In genomic region chr17:64972611-64973010, GRCh38 we compare ENCODE assay signal across 9 cellular contexts.
"Had no signal": no experiment of that assay in that cellular context is flagged by ENCODE, and none has a peak within 500 bp of the region (broad histone marks: within the 10 kb centered on the region; RNA-seq: fewer than 3 reads in every experiment).

No MANE protein-coding gene starts in this region.

- H3K4me3 Mint-ChIP-seq: activated naive CD4-positive, alpha-beta T cell treated with anti-CD3 and anti-CD28 coated beads, Interleukin-2, amount 10 ng/mL, durations not matched to agents 7 days and 5 days; endodermal cell had no signal

- H3K27ac Mint-ChIP-seq: activated naive CD4-positive, alpha-beta T cell treated with anti-CD3 and anti-CD28 coated beads, Interleukin-2, amount 10 ng/mL, durations not matched to agents 7 days and 5 days; endodermal cell had no signal

- H3K9me3 Mint-ChIP-seq: activated naive CD4-positive, alpha-beta T cell treated with anti-CD3 and anti-CD28 coated beads, Interleukin-2, amount 10 ng/mL, durations not matched to agents 7 days and 5 days; activated T-helper 17 cell treated with anti-CD3 and anti-CD28 coated beads, Interleukin-2, amount 50 U/mL, for 72 hours; endodermal cell had no signal

- H3K27ac ChIP-seq: brain microvascular endothelial cell had no signal

- ATAC-seq: activated T-helper 17 cell treated with anti-CD3 and anti-CD28 coated beads, Interleukin-2, amount 50 U/mL, for 72 hours had no signal

- DNase-seq: activated naive CD4-positive, alpha-beta T cell treated with anti-CD3 and anti-CD28 coated beads, Interleukin-2, amount 10 ng/mL, durations not matched to agents 7 days and 5 days; brain microvascular endothelial cell; dermis blood vessel endothelial cell; endodermal cell; erythroblast; posterior cingulate gyrus; stimulated activated CD4-positive, alpha-beta T cell treated with anti-CD3 and anti-CD28 coated beads, Interleukin-15, amount 100 ng/mL, for 24 hours; stimulated activated CD4-positive, alpha-beta T cell treated with anti-CD3 and anti-CD28 coated beads, Interleukin-4, amount 100 ng/mL, for 4 hours had no signal

- H3K27me3 ChIP-seq: brain microvascular endothelial cell had no signal

- H3K27me3 Mint-ChIP-seq: activated T-helper 17 cell treated with anti-CD3 and anti-CD28 coated beads, Interleukin-2, amount 50 U/mL, for 72 hours had no signal

- H3K36me3 ChIP-seq: brain microvascular endothelial cell had no signal
